In the genomic region with DNA sequence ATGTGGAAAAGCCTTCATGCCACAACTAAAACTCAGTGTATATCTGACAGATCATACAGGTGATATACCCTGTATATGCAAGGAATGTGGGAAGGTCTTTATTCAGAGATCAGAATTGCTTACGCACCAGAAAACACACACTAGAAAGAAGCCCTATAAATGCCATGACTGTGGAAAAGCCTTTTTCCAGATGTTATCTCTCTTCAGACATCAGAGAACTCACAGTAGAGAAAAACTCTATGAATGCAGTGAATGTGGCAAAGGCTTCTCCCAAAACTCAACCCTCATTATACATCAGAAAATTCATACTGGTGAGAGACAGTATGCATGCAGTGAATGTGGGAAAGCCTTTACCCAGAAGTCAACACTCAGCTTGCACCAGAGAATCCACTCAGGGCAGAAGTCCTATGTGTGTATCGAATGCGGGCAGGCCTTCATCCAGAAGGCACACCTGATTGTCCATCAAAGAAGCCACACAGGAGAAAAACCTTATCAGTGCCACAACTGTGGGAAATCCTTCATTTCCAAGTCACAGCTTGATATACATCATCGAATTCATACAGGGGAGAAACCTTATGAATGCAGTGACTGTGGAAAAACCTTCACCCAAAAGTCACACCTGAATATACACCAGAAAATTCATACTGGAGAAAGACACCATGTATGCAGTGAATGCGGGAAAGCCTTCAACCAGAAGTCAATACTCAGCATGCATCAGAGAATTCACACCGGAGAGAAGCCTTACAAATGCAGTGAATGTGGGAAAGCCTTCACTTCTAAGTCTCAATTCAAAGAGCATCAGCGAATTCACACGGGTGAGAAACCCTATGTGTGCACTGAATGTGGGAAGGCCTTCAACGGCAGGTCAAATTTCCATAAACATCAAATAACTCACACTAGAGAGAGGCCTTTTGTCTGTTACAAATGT, we compare ENCODE assay signal across 2 cellular contexts.
TF ChIP-seq lines count a peak whose summit lies in the region.

No MANE protein-coding gene starts in this region.

TF ChIP-seq in liver, 16 proteins besides CTCF, POLR2A, EP300 and RAD21:
- no peak for TF ChIP-seq FOXA1 (IDR thresholded peaks at IDR 0.05)
- TF ChIP-seq, protein P1, sequence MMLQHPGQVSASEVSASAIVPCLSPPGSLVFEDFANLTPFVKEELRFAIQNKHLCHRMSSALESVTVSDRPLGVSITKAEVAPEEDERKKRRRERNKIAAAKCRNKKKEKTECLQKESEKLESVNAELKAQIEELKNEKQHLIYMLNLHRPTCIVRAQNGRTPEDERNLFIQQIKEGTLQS (IDR thresholded peaks at IDR 0.05) = no peak
- no peak for TF ChIP-seq SP1 (IDR thresholded peaks at IDR 0.05)
- TF ChIP-seq TAF1 (conservative IDR thresholded peaks at IDR 0.05) = no peak
- no peak for TF ChIP-seq GABPA (IDR thresholded peaks at IDR 0.05 in 1 of 2, conservative IDR thresholded peaks at IDR 0.05 in 1 of 2)
- TF ChIP-seq NR2F2 (IDR thresholded peaks at IDR 0.05) = no peak
- TF ChIP-seq, protein P2, sequence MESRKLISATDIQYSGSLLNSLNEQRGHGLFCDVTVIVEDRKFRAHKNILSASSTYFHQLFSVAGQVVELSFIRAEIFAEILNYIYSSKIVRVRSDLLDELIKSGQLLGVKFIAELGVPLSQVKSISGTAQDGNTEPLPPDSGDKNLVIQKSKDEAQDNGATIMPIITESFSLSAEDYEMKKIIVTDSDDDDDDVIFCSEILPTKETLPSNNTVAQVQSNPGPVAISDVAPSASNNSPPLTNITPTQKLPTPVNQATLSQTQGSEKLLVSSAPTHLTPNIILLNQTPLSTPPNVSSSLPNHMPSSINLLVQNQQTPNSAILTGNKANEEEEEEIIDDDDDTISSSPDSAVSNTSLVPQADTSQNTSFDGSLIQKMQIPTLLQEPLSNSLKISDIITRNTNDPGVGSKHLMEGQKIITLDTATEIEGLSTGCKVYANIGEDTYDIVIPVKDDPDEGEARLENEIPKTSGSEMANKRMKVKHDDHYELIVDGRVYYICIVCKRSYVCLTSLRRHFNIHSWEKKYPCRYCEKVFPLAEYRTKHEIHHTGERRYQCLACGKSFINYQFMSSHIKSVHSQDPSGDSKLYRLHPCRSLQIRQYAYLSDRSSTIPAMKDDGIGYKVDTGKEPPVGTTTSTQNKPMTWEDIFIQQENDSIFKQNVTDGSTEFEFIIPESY (IDR thresholded peaks at IDR 0.05) = no peak
- no peak for TF ChIP-seq RXRA (IDR thresholded peaks at IDR 0.05)
- TF ChIP-seq YY1 (IDR thresholded peaks at IDR 0.05) = no peak
- no peak for TF ChIP-seq EGR1 (IDR thresholded peaks at IDR 0.05; ENCODE audit: low read depth in 2 of 2)
- no peak for TF ChIP-seq FOXA2 (IDR thresholded peaks at IDR 0.05)
- TF ChIP-seq, protein P3, sequence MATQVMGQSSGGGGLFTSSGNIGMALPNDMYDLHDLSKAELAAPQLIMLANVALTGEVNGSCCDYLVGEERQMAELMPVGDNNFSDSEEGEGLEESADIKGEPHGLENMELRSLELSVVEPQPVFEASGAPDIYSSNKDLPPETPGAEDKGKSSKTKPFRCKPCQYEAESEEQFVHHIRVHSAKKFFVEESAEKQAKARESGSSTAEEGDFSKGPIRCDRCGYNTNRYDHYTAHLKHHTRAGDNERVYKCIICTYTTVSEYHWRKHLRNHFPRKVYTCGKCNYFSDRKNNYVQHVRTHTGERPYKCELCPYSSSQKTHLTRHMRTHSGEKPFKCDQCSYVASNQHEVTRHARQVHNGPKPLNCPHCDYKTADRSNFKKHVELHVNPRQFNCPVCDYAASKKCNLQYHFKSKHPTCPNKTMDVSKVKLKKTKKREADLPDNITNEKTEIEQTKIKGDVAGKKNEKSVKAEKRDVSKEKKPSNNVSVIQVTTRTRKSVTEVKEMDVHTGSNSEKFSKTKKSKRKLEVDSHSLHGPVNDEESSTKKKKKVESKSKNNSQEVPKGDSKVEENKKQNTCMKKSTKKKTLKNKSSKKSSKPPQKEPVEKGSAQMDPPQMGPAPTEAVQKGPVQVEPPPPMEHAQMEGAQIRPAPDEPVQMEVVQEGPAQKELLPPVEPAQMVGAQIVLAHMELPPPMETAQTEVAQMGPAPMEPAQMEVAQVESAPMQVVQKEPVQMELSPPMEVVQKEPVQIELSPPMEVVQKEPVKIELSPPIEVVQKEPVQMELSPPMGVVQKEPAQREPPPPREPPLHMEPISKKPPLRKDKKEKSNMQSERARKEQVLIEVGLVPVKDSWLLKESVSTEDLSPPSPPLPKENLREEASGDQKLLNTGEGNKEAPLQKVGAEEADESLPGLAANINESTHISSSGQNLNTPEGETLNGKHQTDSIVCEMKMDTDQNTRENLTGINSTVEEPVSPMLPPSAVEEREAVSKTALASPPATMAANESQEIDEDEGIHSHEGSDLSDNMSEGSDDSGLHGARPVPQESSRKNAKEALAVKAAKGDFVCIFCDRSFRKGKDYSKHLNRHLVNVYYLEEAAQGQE (IDR thresholded peaks at IDR 0.05) = no peak
- TF ChIP-seq, protein P4, sequence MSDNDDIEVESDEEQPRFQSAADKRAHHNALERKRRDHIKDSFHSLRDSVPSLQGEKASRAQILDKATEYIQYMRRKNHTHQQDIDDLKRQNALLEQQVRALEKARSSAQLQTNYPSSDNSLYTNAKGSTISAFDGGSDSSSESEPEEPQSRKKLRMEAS (IDR thresholded peaks at IDR 0.05) = no peak

TF ChIP-seq in HepG2, 621 proteins besides CTCF, POLR2A, EP300 and RAD21:
- TF ChIP-seq ZNF724P (CRISPR knock-in tag; IDR thresholded peaks at IDR 0.05; ENCODE audit: borderline replicate concordance) = no peak
- TF ChIP-seq CBX1 (IDR thresholded peaks at IDR 0.05; ENCODE audit: low read depth) = no peak
- TF ChIP-seq PHF20 (CRISPR knock-in tag; IDR thresholded peaks at IDR 0.05) = no peak
- TF ChIP-seq, protein P5, sequence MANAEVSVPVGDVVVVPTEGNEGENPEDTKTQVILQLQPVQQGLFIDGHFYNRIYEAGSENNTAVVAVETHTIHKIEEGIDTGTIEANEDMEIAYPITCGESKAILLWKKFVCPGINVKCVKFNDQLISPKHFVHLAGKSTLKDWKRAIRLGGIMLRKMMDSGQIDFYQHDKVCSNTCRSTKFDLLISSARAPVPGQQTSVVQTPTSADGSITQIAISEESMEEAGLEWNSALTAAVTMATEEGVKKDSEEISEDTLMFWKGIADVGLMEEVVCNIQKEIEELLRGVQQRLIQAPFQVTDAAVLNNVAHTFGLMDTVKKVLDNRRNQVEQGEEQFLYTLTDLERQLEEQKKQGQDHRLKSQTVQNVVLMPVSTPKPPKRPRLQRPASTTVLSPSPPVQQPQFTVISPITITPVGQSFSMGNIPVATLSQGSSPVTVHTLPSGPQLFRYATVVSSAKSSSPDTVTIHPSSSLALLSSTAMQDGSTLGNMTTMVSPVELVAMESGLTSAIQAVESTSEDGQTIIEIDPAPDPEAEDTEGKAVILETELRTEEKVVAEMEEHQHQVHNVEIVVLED (CRISPR knock-in tag; IDR thresholded peaks at IDR 0.05; ENCODE audit: borderline replicate concordance) = no peak
- TF ChIP-seq ZIK1 (CRISPR knock-in tag; IDR thresholded peaks at IDR 0.05; ENCODE audit: borderline replicate concordance, low read depth) = no peak
